Comparison of ENCODE assay signal across 1 cellular context in genomic region chr13:30617315-30618185, GRCh38.
TF ChIP-seq lines count a peak whose summit lies in the region.

USPL1 (plus strand) TSS chr13:30617920; CDS start chr13:30621141, 3,221 bp downstream.

TF ChIP-seq in HepG2, 621 proteins besides CTCF, POLR2A, EP300 and RAD21 (continued from another document and continues in another):
- TF ChIP-seq USF2 (IDR thresholded peaks at IDR 0.05; ENCODE audit: low read depth, low read length) (no peak), USF2 (CRISPR knock-in tag; IDR thresholded peaks at IDR 0.05; ENCODE audit: borderline replicate concordance) (peak; percentile 6; the same call in 1 of the 2 replicates), PLSCR1 (CRISPR knock-in tag; IDR thresholded peaks at IDR 0.05; ENCODE audit: borderline replicate concordance) (no peak), ZBTB44 (CRISPR knock-in tag; IDR thresholded peaks at IDR 0.05) (peak; percentile 77), AKNA (CRISPR knock-in tag; IDR thresholded peaks at IDR 0.05; ENCODE audit: borderline replicate concordance) (peak; percentile 69; the same call in 1 of the 2 replicates), MXI1 (IDR thresholded peaks at IDR 0.05; ENCODE audit: borderline replicate concordance, low read depth, low read length) (peak; percentile 97), ZFP90 (CRISPR knock-in tag; IDR thresholded peaks at IDR 0.05; ENCODE audit: borderline replicate concordance) (peak; percentile 98), ATF1 (CRISPR knock-in tag; IDR thresholded peaks at IDR 0.05) (peak; percentile 71; the same call in 1 of the 2 replicates), ZBTB10 (CRISPR knock-in tag; IDR thresholded peaks at IDR 0.05; ENCODE audit: borderline replicate concordance) (peak; percentile 88), ZNF432 (CRISPR knock-in tag; IDR thresholded peaks at IDR 0.05; ENCODE audit: borderline replicate concordance) (no peak), NFYB (CRISPR knock-in tag; IDR thresholded peaks at IDR 0.05) (peak; percentile 63), ZNF746 (CRISPR knock-in tag; IDR thresholded peaks at IDR 0.05) (peak; percentile 91), ZNF530 (CRISPR knock-in tag; IDR thresholded peaks at IDR 0.05; ENCODE audit: low read depth) (no peak), ADNP (CRISPR knock-in tag; IDR thresholded peaks at IDR 0.05) (no peak), ZNF83 (CRISPR knock-in tag; IDR thresholded peaks at IDR 0.05; ENCODE audit: borderline replicate concordance) (peak; percentile 79; the same call in 1 of the 2 replicates), ZSCAN31 (CRISPR knock-in tag; IDR thresholded peaks at IDR 0.05; ENCODE audit: low read depth) (peak; percentile 77), THYN1 (CRISPR knock-in tag; IDR thresholded peaks at IDR 0.05; ENCODE audit: borderline replicate concordance, low read depth) (peak; percentile 84; the same call in 1 of the 2 replicates), NR2F1 (CRISPR knock-in tag; IDR thresholded peaks at IDR 0.05) (no peak; a peak in 1 of 4 replicates), ZNF678 (CRISPR knock-in tag; IDR thresholded peaks at IDR 0.05) (peak; percentile 92; the same call in 1 of the 2 replicates), ZNF235 (CRISPR knock-in tag; IDR thresholded peaks at IDR 0.05; ENCODE audit: borderline replicate concordance) (peak; percentile 93; the same call in 1 of the 2 replicates), CENPBD1 (CRISPR knock-in tag; IDR thresholded peaks at IDR 0.05; ENCODE audit: borderline replicate concordance, low read depth) (no peak; the same call in 1 of the 2 replicates), ZSCAN20 (CRISPR knock-in tag; IDR thresholded peaks at IDR 0.05; ENCODE audit: borderline replicate concordance) (peak; percentile 97; the same call in 1 of the 2 replicates), ZNF552 (CRISPR knock-in tag; IDR thresholded peaks at IDR 0.05; ENCODE audit: borderline replicate concordance) (peak; percentile 99), HDAC1 (CRISPR knock-in tag; IDR thresholded peaks at IDR 0.05) (peak; percentile 98), HIC2 (CRISPR knock-in tag; IDR thresholded peaks at IDR 0.05; ENCODE audit: low read depth) (peak; percentile 20; the same call in 1 of the 2 replicates), RBM39 (IDR thresholded peaks at IDR 0.05; ENCODE audit: low read depth, low read length, poor library complexity, severe bottlenecking) (peak; percentile 87), BRF2 (CRISPR knock-in tag; IDR thresholded peaks at IDR 0.05) (peak; percentile 99), CBFB (CRISPR knock-in tag; IDR thresholded peaks at IDR 0.05) (peak; percentile 97), ZHX2 (IDR thresholded peaks at IDR 0.05; ENCODE audit: low read depth) (peak; percentile 93), ZHX2 (CRISPR knock-in tag; IDR thresholded peaks at IDR 0.05; ENCODE audit: borderline replicate concordance) (peak; percentile 71; the same call in 1 of the 2 replicates), E2F5 (CRISPR knock-in tag; conservative IDR thresholded peaks at IDR 0.05) (peak; percentile 74; the same call in 1 of the 2 replicates)
